Comparison of ENCODE assay signal across 1 cellular context in the genomic region with DNA sequence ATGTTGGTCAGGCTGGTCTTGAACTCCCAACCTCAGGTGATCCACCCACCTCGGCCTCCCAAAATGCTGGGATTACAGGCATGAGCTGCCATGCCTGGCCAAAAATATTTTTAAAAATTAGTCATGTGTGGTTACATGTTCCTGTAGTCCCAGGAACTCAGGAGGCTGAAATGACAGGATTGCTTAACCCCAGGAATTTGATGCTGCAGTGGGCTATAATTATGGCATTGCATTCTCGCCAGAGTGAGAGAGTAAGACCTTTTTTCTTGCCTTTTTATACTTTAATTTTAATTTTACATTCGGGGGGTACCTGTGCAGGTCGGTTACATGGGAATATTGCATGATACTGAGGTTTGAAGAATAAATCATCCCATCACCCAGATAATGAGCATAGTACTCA.
TF ChIP-seq lines count a peak whose summit lies in the region.

No MANE protein-coding gene starts in this region.

TF ChIP-seq in HEK293, 187 proteins besides CTCF, POLR2A, EP300 and RAD21 (continued from another document):
- TF ChIP-seq PRDM10 (tag by site-specific recombination; IDR thresholded peaks at IDR 0.05) (no peak), ZNF660 (tag by site-specific recombination; IDR thresholded peaks at IDR 0.05) (no peak), ZNF138 (tag by site-specific recombination; IDR thresholded peaks at IDR 0.05; ENCODE audit: borderline replicate concordance) (no peak), SP7 (tag by site-specific recombination; IDR thresholded peaks at IDR 0.05) (peak; percentile 52), HOXC10 (CRISPR knock-in tag; IDR thresholded peaks at IDR 0.05) (no peak)
- TF ChIP-seq, protein P1, sequence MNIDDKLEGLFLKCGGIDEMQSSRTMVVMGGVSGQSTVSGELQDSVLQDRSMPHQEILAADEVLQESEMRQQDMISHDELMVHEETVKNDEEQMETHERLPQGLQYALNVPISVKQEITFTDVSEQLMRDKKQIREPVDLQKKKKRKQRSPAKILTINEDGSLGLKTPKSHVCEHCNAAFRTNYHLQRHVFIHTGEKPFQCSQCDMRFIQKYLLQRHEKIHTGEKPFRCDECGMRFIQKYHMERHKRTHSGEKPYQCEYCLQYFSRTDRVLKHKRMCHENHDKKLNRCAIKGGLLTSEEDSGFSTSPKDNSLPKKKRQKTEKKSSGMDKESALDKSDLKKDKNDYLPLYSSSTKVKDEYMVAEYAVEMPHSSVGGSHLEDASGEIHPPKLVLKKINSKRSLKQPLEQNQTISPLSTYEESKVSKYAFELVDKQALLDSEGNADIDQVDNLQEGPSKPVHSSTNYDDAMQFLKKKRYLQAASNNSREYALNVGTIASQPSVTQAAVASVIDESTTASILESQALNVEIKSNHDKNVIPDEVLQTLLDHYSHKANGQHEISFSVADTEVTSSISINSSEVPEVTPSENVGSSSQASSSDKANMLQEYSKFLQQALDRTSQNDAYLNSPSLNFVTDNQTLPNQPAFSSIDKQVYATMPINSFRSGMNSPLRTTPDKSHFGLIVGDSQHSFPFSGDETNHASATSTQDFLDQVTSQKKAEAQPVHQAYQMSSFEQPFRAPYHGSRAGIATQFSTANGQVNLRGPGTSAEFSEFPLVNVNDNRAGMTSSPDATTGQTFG (tag by site-specific recombination; IDR thresholded peaks at IDR 0.05; ENCODE audit: borderline replicate concordance), result no peak
